1 cellular context compared by ENCODE assay signal in genomic region chr17:78862073-78863023, GRCh38.
TF ChIP-seq lines count a peak whose summit lies in the region.

No MANE protein-coding gene starts in this region.

TF ChIP-seq in IMR-90, 13 proteins besides CTCF, POLR2A, EP300 and RAD21 (continued from another document):
- TF ChIP-seq, protein P1, sequence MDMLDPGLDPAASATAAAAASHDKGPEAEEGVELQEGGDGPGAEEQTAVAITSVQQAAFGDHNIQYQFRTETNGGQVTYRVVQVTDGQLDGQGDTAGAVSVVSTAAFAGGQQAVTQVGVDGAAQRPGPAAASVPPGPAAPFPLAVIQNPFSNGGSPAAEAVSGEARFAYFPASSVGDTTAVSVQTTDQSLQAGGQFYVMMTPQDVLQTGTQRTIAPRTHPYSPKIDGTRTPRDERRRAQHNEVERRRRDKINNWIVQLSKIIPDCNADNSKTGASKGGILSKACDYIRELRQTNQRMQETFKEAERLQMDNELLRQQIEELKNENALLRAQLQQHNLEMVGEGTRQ (IDR thresholded peaks at IDR 0.05; ENCODE audit: low read depth, low read length): peak; percentile 89
- TF ChIP-seq MAFK (IDR thresholded peaks at IDR 0.05; ENCODE audit: low read depth, low read length): 0 out of 2 replicates have a peak, but pooled peaks have one; percentile 6
TF ChIP-seq in IMR-90: peak in this region for 8.
